9 cellular contexts compared by ENCODE assay signal in genomic region chr12:52307836-52308806, GRCh38. TPM values are rescaled to one million over a fixed set of nuclear protein-coding genes. Genes with fewer than 3 reads are reported as not detected.
DNase-seq lines count a peak whose midpoint lies in the region; ATAC-seq and TF ChIP-seq lines count a peak whose summit lies in the region.
"Had no signal": no experiment of that assay in that cellular context is flagged by ENCODE, and none has a peak within 500 bp of the region (broad histone marks: within the 10 kb centered on the region; RNA-seq: fewer than 3 reads in every experiment).

No MANE protein-coding gene starts in this region.

- TF ChIP-seq CTCF in heart left ventricle (IDR thresholded peaks at IDR 0.05) (peak in 7 of 12 donors; percentile 12 to 34 (median 19)), osteoblast (IDR thresholded peaks at IDR 0.05; ENCODE audit: extremely low read depth, low read depth, low read length) (no peak)

- H3K27me3 ChIP-seq in heart left ventricle (peaks cover 0 to 45% (median 11%) of the 10 kb centered on the region in 9 donors), osteoblast (ENCODE audit: insufficient read depth, low read length) (peaks cover 4% of the 10 kb centered on the region)

- peak overlapping the region; percentile 92 for H3K4me2 ChIP-seq in osteoblast (ENCODE audit: insufficient read depth, low read length)

- peaks cover 0 to 19% (median 0%) of the 10 kb centered on the region in 12 donors for H3K4me1 ChIP-seq in heart left ventricle
- peaks cover 8% of the 10 kb centered on the region for H3K4me1 ChIP-seq in osteoblast (ENCODE audit: insufficient read depth, low read length)

- H2AFZ ChIP-seq in osteoblast (ENCODE audit: low read length) = peak overlapping the region; percentile 88

- H3K4me3 Mint-ChIP-seq in activated naive CD8-positive, alpha-beta T cell treated with anti-CD3 and anti-CD28 coated beads for 36 hours = peak overlapping the region; percentile 44

- DNase-seq in GM04503 (ENCODE audit: low read depth) = peak; percentile 4
- peak; percentile 37 for DNase-seq in NCI-H345 treated with DMSO at 0.1 percent for 48 hours (lab: John Stamatoyannopoulos, UW; ENCODE audit: unreplicated experiment)
- DNase-seq in activated naive CD8-positive, alpha-beta T cell treated with anti-CD3 and anti-CD28 coated beads for 36 hours = peak; percentile 69
- DNase-seq in heart left ventricle = peak in 4 of 5 donors; percentile 37 to 56 (median 42)
- peak; percentile 95 for DNase-seq in osteoblast (ENCODE audit: insufficient read length, low spot score, missing footprints)
- DNase-seq in GOT3 (lab: John Stamatoyannopoulos, UW) = no peak
- no peak for DNase-seq in A172 (ENCODE audit: low spot score)
- DNase-seq in HCEC 1CT = no peak

- H3K27ac ChIP-seq in heart left ventricle (peak overlapping the region in 1 of 12 donors; percentile 30), osteoblast (ENCODE audit: low read depth, low read length) (peak overlapping the region; percentile 17)

- H4K20me1 ChIP-seq in osteoblast (ENCODE audit: insufficient read depth, low read length) = no peaks in the 10 kb centered on the region

- peaks cover 57% of the 10 kb centered on the region for H3K27me3 Mint-ChIP-seq in activated naive CD8-positive, alpha-beta T cell treated with anti-CD3 and anti-CD28 coated beads for 36 hours

- H3K9me3 ChIP-seq in heart left ventricle = no peaks in the 10 kb centered on the region
- no peaks in the 10 kb centered on the region for H3K9me3 ChIP-seq in osteoblast (ENCODE audit: low read depth, low read length)

- WGBS in heart left ventricle, 4 donors = 7 to 13% (median 9%) methylated on average over 45 to 71 of the region's 71 CpGs

- no peaks in the 10 kb centered on the region for H3K36me3 Mint-ChIP-seq in activated naive CD8-positive, alpha-beta T cell treated with anti-CD3 and anti-CD28 coated beads for 36 hours

- H3K36me3 ChIP-seq in heart left ventricle (no peaks in the 10 kb centered on the region), osteoblast (ENCODE audit: insufficient read depth, low read length) (no peaks in the 10 kb centered on the region)

- H3K4me3 ChIP-seq in heart left ventricle (peak overlapping the region; percentile 8 to 58 (median 45)), osteoblast (ENCODE audit: insufficient read depth, low read length) (peak overlapping the region; percentile 71)

- H3K9me3 Mint-ChIP-seq in activated naive CD8-positive, alpha-beta T cell treated with anti-CD3 and anti-CD28 coated beads for 36 hours = no peaks in the 10 kb centered on the region

- no peaks in the 10 kb centered on the region for H3K79me2 ChIP-seq in osteoblast (ENCODE audit: insufficient read depth, low read length)

- ATAC-seq in heart left ventricle = peak; percentile 74 to 93 (median 87)

- intact Hi-C loops in heart left ventricle (cut with DNase I) = no loop called here

- TF ChIP-seq POLR2A in heart left ventricle (IDR thresholded peaks at IDR 0.05) = no peak

- no peak overlapping the region for H3K27ac Mint-ChIP-seq in activated naive CD8-positive, alpha-beta T cell treated with anti-CD3 and anti-CD28 coated beads for 36 hours

- H3K4me1 Mint-ChIP-seq in activated naive CD8-positive, alpha-beta T cell treated with anti-CD3 and anti-CD28 coated beads for 36 hours = peaks cover 18% of the 10 kb centered on the region

RNA-seq across cellular contexts. Expression of gene KRT83, which starts 13.1 kb away (rescaled TPM):
- not detected for total RNA-seq in activated naive CD8-positive, alpha-beta T cell treated with anti-CD3 and anti-CD28 coated beads for 36 hours
- not detected for total RNA-seq in heart left ventricle
- polyA plus RNA-seq in heart left ventricle = not detected
- not detected in 2 replicates for total RNA-seq in osteoblast
- 0.05 and 0.41 TPM in 2 replicates for total RNA-seq in A172 (2014; rRNA removed; shearing (Covaris generic))
- total RNA-seq: T-helper 2 cell treated with Interferon-gamma antibody and Interleukin-4, amounts not matched to agents 100 ng/mL and 5 ng/mL, for 36 hours had no signal

RNA-seq across cellular contexts. Expression of gene KRT81, which starts 16.8 kb away (rescaled TPM):
- total RNA-seq in activated naive CD8-positive, alpha-beta T cell treated with anti-CD3 and anti-CD28 coated beads for 36 hours = not detected
- total RNA-seq in heart left ventricle (not detected), osteoblast (0.29 TPM in 1 of 2 replicates, not detected in the other)
- not detected for polyA plus RNA-seq in heart left ventricle
- total RNA-seq in A172 (2014; rRNA removed; shearing (Covaris generic)) = 59.0 and 66.4 TPM in 2 replicates

RNA-seq across cellular contexts. Expression of gene KRT86, which starts 33.7 kb away (rescaled TPM):
- total RNA-seq in activated naive CD8-positive, alpha-beta T cell treated with anti-CD3 and anti-CD28 coated beads for 36 hours = not detected
- total RNA-seq in heart left ventricle (not detected), osteoblast (under 0.01 and 0.36 TPM in 2 replicates)
- not detected for polyA plus RNA-seq in heart left ventricle
- total RNA-seq in A172 (2014; rRNA removed; shearing (Covaris generic)) = 1.5 and 1.6 TPM in 2 replicates

RNA-seq across cellular contexts. Expression of gene KRT85, which starts 59.2 kb away (rescaled TPM):
- not detected for total RNA-seq in activated naive CD8-positive, alpha-beta T cell treated with anti-CD3 and anti-CD28 coated beads for 36 hours
- not detected for total RNA-seq in heart left ventricle
- polyA plus RNA-seq in heart left ventricle = not detected
- not detected in 2 replicates for total RNA-seq in osteoblast
- 0.05 TPM in 1 of 2 replicates, not detected in the other for total RNA-seq in A172 (2014; rRNA removed; shearing (Covaris generic))
- total RNA-seq: T-helper 2 cell treated with Interferon-gamma antibody and Interleukin-4, amounts not matched to agents 100 ng/mL and 5 ng/mL, for 36 hours had no signal

Comparison
In these comparisons a context has a peak if more than half of its experiments do, and no peak if none do; other contexts are left out.
1. DNase-seq: peak in GM04503 (single experiment), NCI-H345 treated with DMSO at 0.1 percent for 48 hours (single experiment), activated naive CD8-positive, alpha-beta T cell treated with anti-CD3 and anti-CD28 coated beads for 36 hours (single experiment), heart left ventricle (4 of 5) and osteoblast (single experiment); none in GOT3 (single experiment), A172 (single experiment) and HCEC 1CT (single experiment).
2. RNA of gene KRT81, which starts 16.8 kb away (total RNA-seq): 59.0 to 66.4 TPM in A172; not detected in activated naive CD8-positive, alpha-beta T cell treated with anti-CD3 and anti-CD28 coated beads for 36 hours, not detected in heart left ventricle and 0.29 TPM in osteoblast; every median in the first group is over 10 times any median in the second.